Comparison of ENCODE assay signal across 28 cellular contexts in the genomic region with DNA sequence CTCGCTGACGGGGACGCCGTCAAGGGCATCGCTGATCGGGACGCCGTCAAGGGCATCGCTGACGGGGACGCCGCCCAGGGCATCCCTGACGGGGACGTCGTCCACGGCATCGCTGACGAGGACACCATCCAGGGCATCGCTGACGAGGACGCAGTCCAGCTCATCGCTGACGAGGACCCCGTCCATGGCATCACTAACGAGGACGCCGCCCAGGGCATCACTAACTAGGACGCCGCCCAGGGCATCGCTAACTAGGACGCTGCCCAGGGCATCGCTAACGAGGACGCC.
"Had no signal": no experiment of that assay in that cellular context is flagged by ENCODE, and none has a peak within 500 bp of the region (broad histone marks: within the 10 kb centered on the region; RNA-seq: fewer than 3 reads in every experiment).

No MANE protein-coding gene starts in this region.

- H3K36me3 Mint-ChIP-seq: natural killer cell treated with Interleukin-12 subunit alpha and Interleukin-12 subunit beta and Interleukin-15 and Interleukin-18, amount 100 ng/mL, for 72 hours; stimulated activated effector memory CD8-positive, alpha-beta T cell treated with anti-CD3 and anti-CD28 coated beads, Interleukin-12 subunit alpha, Interleukin-12 subunit beta, amount 100 ng/mL, for 72 hours; stimulated activated naive B cell treated with anti-CD40 and anti-IgM and Interleukin-4, amounts not matched to agents 10 μg/mL and 1 μg/mL and 100 μg/mL, for 72 hours; type B pancreatic cell had no signal

- H2AFZ ChIP-seq: parathyroid adenoma had no signal

- ATAC-seq: naive thymus-derived CD8-positive, alpha-beta T cell; natural killer cell treated with Interleukin-12 subunit alpha and Interleukin-12 subunit beta and Interleukin-15 and Interleukin-18, amount 100 ng/mL, for 72 hours; psoas muscle; right cardiac atrium; right lobe of liver; stimulated activated effector memory CD8-positive, alpha-beta T cell treated with anti-CD3 and anti-CD28 coated beads, Interleukin-12 subunit alpha, Interleukin-12 subunit beta, amount 100 ng/mL, for 72 hours; stimulated activated naive B cell treated with anti-CD40 and anti-IgM and Interleukin-4, amounts not matched to agents 10 μg/mL and 1 μg/mL and 100 μg/mL, for 72 hours had no signal

- H3K9ac ChIP-seq: parathyroid adenoma had no signal

- H3K9me3 Mint-ChIP-seq: stimulated activated effector memory CD8-positive, alpha-beta T cell treated with anti-CD3 and anti-CD28 coated beads, Interleukin-12 subunit alpha, Interleukin-12 subunit beta, amount 100 ng/mL, for 72 hours; stimulated activated naive CD8-positive, alpha-beta T cell treated with anti-CD3 and anti-CD28 coated beads, Interleukin-15, Interleukin-2, amounts not matched to agents 100 ng/mL and 50 ng/mL, for 24 hours; type B pancreatic cell had no signal

- H3K27me3 Mint-ChIP-seq: naive thymus-derived CD8-positive, alpha-beta T cell; natural killer cell treated with Interleukin-12 subunit alpha and Interleukin-12 subunit beta and Interleukin-15 and Interleukin-18, amount 100 ng/mL, for 72 hours; progenitor cell of endocrine pancreas; stimulated activated naive B cell treated with anti-CD40 and anti-IgM and Interleukin-4, amounts not matched to agents 10 μg/mL and 1 μg/mL and 100 μg/mL, for 72 hours; stimulated activated naive CD8-positive, alpha-beta T cell treated with anti-CD3 and anti-CD28 coated beads, Interleukin-15, Interleukin-2, amounts not matched to agents 100 ng/mL and 50 ng/mL, for 24 hours; type B pancreatic cell had no signal

- H3K4me1 ChIP-seq: parathyroid adenoma, psoas muscle, right lobe of liver, sigmoid colon, stomach, thyroid gland, tibial nerve, upper lobe of right lung, uterus had no signal

- FAIRE-seq: small intestine had no signal

- H3K27ac Mint-ChIP-seq: naive thymus-derived CD8-positive, alpha-beta T cell; natural killer cell treated with Interleukin-12 subunit alpha and Interleukin-12 subunit beta and Interleukin-15 and Interleukin-18, amount 100 ng/mL, for 72 hours; nephron progenitor cell; progenitor cell of endocrine pancreas; stimulated activated effector memory CD8-positive, alpha-beta T cell treated with anti-CD3 and anti-CD28 coated beads, Interleukin-12 subunit alpha, Interleukin-12 subunit beta, amount 100 ng/mL, for 72 hours; stimulated activated naive B cell treated with anti-CD40 and anti-IgM and Interleukin-4, amounts not matched to agents 10 μg/mL and 1 μg/mL and 100 μg/mL, for 72 hours; stimulated activated naive CD8-positive, alpha-beta T cell treated with anti-CD3 and anti-CD28 coated beads, Interleukin-15, Interleukin-2, amounts not matched to agents 100 ng/mL and 50 ng/mL, for 24 hours; type B pancreatic cell had no signal

- H3K36me3 ChIP-seq: ovary, right lobe of liver, sigmoid colon, stomach, thoracic aorta, thyroid gland, tibial nerve, upper lobe of right lung, uterus had no signal

- H3K4me1 Mint-ChIP-seq: nephron progenitor cell; neural crest cell; stimulated activated effector memory CD8-positive, alpha-beta T cell treated with anti-CD3 and anti-CD28 coated beads, Interleukin-12 subunit alpha, Interleukin-12 subunit beta, amount 100 ng/mL, for 72 hours; stimulated activated naive B cell treated with anti-CD40 and anti-IgM and Interleukin-4, amounts not matched to agents 10 μg/mL and 1 μg/mL and 100 μg/mL, for 72 hours had no signal

- H3K4me3 Mint-ChIP-seq: naive thymus-derived CD8-positive, alpha-beta T cell; natural killer cell treated with Interleukin-12 subunit alpha and Interleukin-12 subunit beta and Interleukin-15 and Interleukin-18, amount 100 ng/mL, for 72 hours; nephron progenitor cell; neural crest cell; stimulated activated effector memory CD8-positive, alpha-beta T cell treated with anti-CD3 and anti-CD28 coated beads, Interleukin-12 subunit alpha, Interleukin-12 subunit beta, amount 100 ng/mL, for 72 hours; stimulated activated naive B cell treated with anti-CD40 and anti-IgM and Interleukin-4, amounts not matched to agents 10 μg/mL and 1 μg/mL and 100 μg/mL, for 72 hours; stimulated activated naive CD8-positive, alpha-beta T cell treated with anti-CD3 and anti-CD28 coated beads, Interleukin-15, Interleukin-2, amounts not matched to agents 100 ng/mL and 50 ng/mL, for 24 hours; type B pancreatic cell had no signal

- H3K4me3 ChIP-seq: ovary, psoas muscle, right lobe of liver, sigmoid colon, stomach, thoracic aorta, thyroid gland, tibial nerve, upper lobe of right lung, uterus had no signal

- H3K79me2 ChIP-seq: parathyroid adenoma had no signal

- H3K27ac ChIP-seq: ovary, parathyroid adenoma, psoas muscle, right lobe of liver, sigmoid colon, stomach, thoracic aorta, thyroid gland, tibial nerve, upper lobe of right lung, uterus had no signal

- H3K27me3 ChIP-seq: ovary, right lobe of liver, sigmoid colon, stomach, thyroid gland, tibial nerve, upper lobe of right lung, uterus had no signal

- H3K9me3 ChIP-seq: ovary, psoas muscle, right lobe of liver, thoracic aorta, thyroid gland, tibial nerve, upper lobe of right lung, uterus had no signal

- DNase-seq: naive thymus-derived CD8-positive, alpha-beta T cell; nephron progenitor cell; occipital lobe; ovary; psoas muscle; right lobe of liver; sigmoid colon; small intestine; stimulated activated CD4-positive, alpha-beta T cell treated with anti-CD3 and anti-CD28 coated beads, Interleukin-15, amount 100 ng/mL, for 24 hours; stimulated activated CD4-positive, alpha-beta T cell treated with anti-CD3 and anti-CD28 coated beads, Interleukin-2, amount 100 ng/mL, for 24 hours; stimulated activated CD4-positive, alpha-beta T cell treated with anti-CD3 and anti-CD28 coated beads, Interleukin-2, amount 100 ng/mL, for 48 hours; stimulated activated CD4-positive, alpha-beta T cell treated with anti-CD3 and anti-CD28 coated beads, Interleukin-4, amount 100 ng/mL, for 24 hours; stimulated activated naive B cell treated with anti-CD40 and anti-IgM and Interleukin-4, amounts not matched to agents 10 μg/mL and 1 μg/mL and 100 μg/mL, for 72 hours; stimulated activated naive CD4-positive, alpha-beta T cell treated with Interleukin-2 at 50 U/mL for 16 hours; stomach; thyroid gland; upper lobe of right lung; uterus had no signal
